Comparison of ENCODE assay signal across 8 cellular contexts in genomic region chr1:18956189-18957135, GRCh38. TPM values are rescaled to one million over a fixed set of nuclear protein-coding genes. Genes with fewer than 3 reads are reported as not detected.
DNase-seq lines count a peak whose midpoint lies in the region; ATAC-seq and TF ChIP-seq lines count a peak whose summit lies in the region.

Gene IFFO2 (minus strand): TSS chr1:18956676. CDS start chr1:18956332, 344 bp downstream.

- TF ChIP-seq POLR2A in spleen (IDR thresholded peaks at IDR 0.05), result peak in 1 of 3 donors; percentile 85

- H3K27me3 ChIP-seq in ACC112 (ENCODE audit: insufficient read depth, low read length) (peaks cover 11% of the 10 kb centered on the region), spleen (replicated peaks in 1 of 7) (peaks cover 0 to 28% (median 0%) of the 10 kb centered on the region in 7 donors)

- no peaks in the 10 kb centered on the region for H3K36me3 ChIP-seq in ACC112 (ENCODE audit: insufficient read depth, low read length)
- H3K36me3 ChIP-seq in spleen, result no peaks in the 10 kb centered on the region

- peak; percentile 96 for DNase-seq in NCI-H2196 (lab: John Stamatoyannopoulos, UW; ENCODE audit: unreplicated experiment)
- DNase-seq in activated CD4-positive, CD25-positive, alpha-beta regulatory T cell treated with anti-CD3 and anti-CD28 coated beads, Interleukin-2, amount 50 U/mL, for 16 hours (ENCODE audit: low read depth, low spot score), result peak; percentile 91
- peak; percentile 97 for DNase-seq in central memory CD4-positive, alpha-beta T cell
- peak; percentile 89 for DNase-seq in iris pigment epithelial cell (ENCODE audit: low read depth)
- peak; percentile 100 for DNase-seq in spleen

- H3K4me3 ChIP-seq in ACC112 (ENCODE audit: low read depth, low read length), result peak within 1 kb of the TSS; percentile 91
- H3K4me3 ChIP-seq in spleen, result peak within 1 kb of the TSS; percentile 70 to 98 (median 82)

- H3K9me3 ChIP-seq in spleen, result no peaks in the 10 kb centered on the region

- peaks cover 20% of the 10 kb centered on the region for H3K79me2 ChIP-seq in ACC112 (ENCODE audit: control insufficient read depth, insufficient read depth, low read length, unreplicated experiment)

- peak in 1 of 11 experiments; percentile 24 for TF ChIP-seq CTCF in spleen (IDR thresholded peaks at IDR 0.05 in 8 of 11, conservative IDR thresholded peaks at IDR 0.05 in 3 of 11)

- intact Hi-C loops in spleen (cut with DNase I; ENCODE audit: low total_unique reads), result loop anchor here (5.0 kb wide), 1 partner anchor 44 kb away; no protein-coding TSS in a partner anchor

- peak; percentile 52 for ATAC-seq in GM18861 (IDR thresholded peaks at IDR 0.05; ENCODE audit: unreplicated experiment)
- peak; percentile 70 for ATAC-seq in HG03066 (IDR thresholded peaks at IDR 0.05; ENCODE audit: low read depth, unreplicated experiment)

- 0 to 1% (median 0%) methylated on average over 12 to 119 of the region's 119 CpGs for WGBS in spleen, 5 donors

- H3K27ac ChIP-seq in ACC112 (ENCODE audit: low read depth, low read length), result no peak within 1 kb of the TSS
- H3K27ac ChIP-seq in spleen, result peak within 1 kb of the TSS; percentile 57 to 93 (median 83)

- peak within 1 kb of the TSS; percentile 78 for H2AFZ ChIP-seq in ACC112 (ENCODE audit: low read length, unreplicated experiment)

- H3K4me1 ChIP-seq in ACC112 (ENCODE audit: control insufficient read depth, insufficient read depth, low read length, unreplicated experiment) (peaks cover 14% of the 10 kb centered on the region), spleen (peaks cover 44 to 59% (median 54%) of the 10 kb centered on the region in 6 donors)

RNA-seq across cellular contexts. Expression of gene IFFO2, which starts in this region (rescaled TPM):
- 10 to 100 TPM; 13.6 to 19.7 (median 16.4) TPM for total RNA-seq in spleen
- polyA plus RNA-seq in spleen, result 1 to 10 TPM; 2.7 to 6.2 (median 2.9) TPM
